ENCODE assay signal across 22 cellular contexts in the genomic region with DNA sequence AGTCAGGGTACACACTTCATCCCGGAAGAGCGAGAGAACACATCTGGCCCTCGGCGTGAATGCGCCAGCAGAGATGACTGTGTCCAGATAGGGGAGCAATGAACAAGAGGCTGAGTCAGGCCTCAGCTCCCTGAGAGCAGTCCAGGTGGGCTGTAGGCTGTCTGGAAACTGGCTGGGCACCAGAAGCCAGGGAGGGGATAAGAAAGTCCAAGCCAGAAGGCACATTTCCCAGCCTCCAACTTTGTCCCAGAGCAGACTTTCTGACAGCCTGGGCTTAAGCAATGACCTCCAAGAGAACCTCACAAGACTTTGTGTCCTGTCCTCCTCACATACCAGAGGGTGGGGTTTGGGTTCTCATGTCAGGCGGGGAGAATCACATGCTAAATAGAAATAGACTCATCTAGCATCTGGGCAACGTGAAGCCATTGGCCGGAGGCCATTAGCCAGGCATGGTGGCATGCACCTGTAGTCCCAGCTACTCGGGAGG.
DNase-seq lines count a peak whose midpoint lies in the region; ATAC-seq and TF ChIP-seq lines count a peak whose summit lies in the region.
"Had no signal": no experiment of that assay in that cellular context is flagged by ENCODE, and none has a peak within 500 bp of the region (broad histone marks: within the 10 kb centered on the region; RNA-seq: fewer than 3 reads in every experiment).

No MANE protein-coding gene starts in this region.

- no peaks in the 10 kb centered on the region for H3K27me3 Mint-ChIP-seq in activated CD8-positive, alpha-beta memory T cell treated with anti-CD3 and anti-CD28 coated beads, Interleukin-2, amount 10 ng/mL, durations not matched to agents 7 days and 5 days
- H3K27me3 Mint-ChIP-seq: activated naive CD8-positive, alpha-beta T cell treated with anti-CD3 and anti-CD28 coated beads, Interleukin-2, amount 50 U/mL, for 24 hours; T-cell had no signal

- in situ Hi-C loops in astrocyte of the spinal cord (cut with HindIII; ENCODE audit: low sequenced_read_pairs), result no loop called here

- H3K9me3 ChIP-seq in heart left ventricle, result peaks cover 0 to 7% (median 0%) of the 10 kb centered on the region in 12 donors
- no peaks in the 10 kb centered on the region for H3K9me3 ChIP-seq in parathyroid adenoma (ENCODE audit: control insufficient read depth, low read length)
- H3K9me3 ChIP-seq in adrenal gland (replicated peaks in 1 of 3), result no peaks in the 10 kb centered on the region
- H3K9me3 ChIP-seq: ovary, vagina had no signal

- H3K4me3 ChIP-seq in astrocyte of the spinal cord (ENCODE audit: low read depth, low read length) (no peak overlapping the region), heart left ventricle (no peak overlapping the region), parathyroid adenoma (ENCODE audit: low read depth, low read length) (no peak overlapping the region), adrenal gland (no peak overlapping the region)
- H3K4me3 ChIP-seq: ovary, vagina had no signal

- ATAC-seq in heart left ventricle, result peak; percentile 56 to 89 (median 79)
- no peak for ATAC-seq in activated CD8-positive, alpha-beta memory T cell treated with anti-CD3 and anti-CD28 coated beads, Interleukin-2, amount 10 ng/mL, durations not matched to agents 7 days and 5 days
- ATAC-seq: activated naive CD8-positive, alpha-beta T cell treated with anti-CD3 and anti-CD28 coated beads, Interleukin-2, amount 50 U/mL, for 24 hours; T-cell had no signal

- H3K4me3 Mint-ChIP-seq in activated CD8-positive, alpha-beta memory T cell treated with anti-CD3 and anti-CD28 coated beads, Interleukin-2, amount 10 ng/mL, durations not matched to agents 7 days and 5 days, result no peak overlapping the region
- H3K4me3 Mint-ChIP-seq: activated naive CD8-positive, alpha-beta T cell treated with anti-CD3 and anti-CD28 coated beads, Interleukin-2, amount 50 U/mL, for 24 hours; T-cell had no signal

- H3K27ac Mint-ChIP-seq in activated CD8-positive, alpha-beta memory T cell treated with anti-CD3 and anti-CD28 coated beads, Interleukin-2, amount 10 ng/mL, durations not matched to agents 7 days and 5 days, result no peak overlapping the region
- H3K27ac Mint-ChIP-seq: activated naive CD8-positive, alpha-beta T cell treated with anti-CD3 and anti-CD28 coated beads, Interleukin-2, amount 50 U/mL, for 24 hours; T-cell had no signal

- H3K27me3 ChIP-seq in heart left ventricle (no peaks in the 10 kb centered on the region), parathyroid adenoma (ENCODE audit: control insufficient read depth, insufficient read depth, low read length) (no peaks in the 10 kb centered on the region), adrenal gland (no peaks in the 10 kb centered on the region)
- H3K27me3 ChIP-seq: ovary, vagina had no signal

- H3K36me3 Mint-ChIP-seq in activated CD8-positive, alpha-beta memory T cell treated with anti-CD3 and anti-CD28 coated beads, Interleukin-2, amount 10 ng/mL, durations not matched to agents 7 days and 5 days, result no peaks in the 10 kb centered on the region
- H3K36me3 Mint-ChIP-seq: T-cell had no signal

- H3K9ac ChIP-seq in parathyroid adenoma, result no peak overlapping the region
- H3K9ac ChIP-seq: KMS-11 had no signal

- H3K4me1 Mint-ChIP-seq in activated CD8-positive, alpha-beta memory T cell treated with anti-CD3 and anti-CD28 coated beads, Interleukin-2, amount 10 ng/mL, durations not matched to agents 7 days and 5 days, result no peaks in the 10 kb centered on the region

- H3K4me2 ChIP-seq in parathyroid adenoma (ENCODE audit: low read length), result no peak overlapping the region
- H3K4me2 ChIP-seq: KMS-11 had no signal

- TF ChIP-seq CTCF in astrocyte of the spinal cord (IDR thresholded peaks at IDR 0.05; ENCODE audit: low read depth, low read length), result no peak
- TF ChIP-seq CTCF in heart left ventricle (IDR thresholded peaks at IDR 0.05), result no peak
- no peak for TF ChIP-seq CTCF in parathyroid adenoma (IDR thresholded peaks at IDR 0.05)
- no peak for TF ChIP-seq CTCF in adrenal gland (IDR thresholded peaks at IDR 0.05)

- TF ChIP-seq POLR2A in heart left ventricle (IDR thresholded peaks at IDR 0.05) (no peak), adrenal gland (IDR thresholded peaks at IDR 0.05) (no peak)

- H2AFZ ChIP-seq in parathyroid adenoma, result peak overlapping the region; percentile 15

- H3K4me1 ChIP-seq in heart left ventricle (peaks cover 0 to 14% (median 2%) of the 10 kb centered on the region in 12 donors), parathyroid adenoma (no peaks in the 10 kb centered on the region), adrenal gland (replicated peaks in 1 of 2) (no peaks in the 10 kb centered on the region)
- H3K4me1 ChIP-seq: vagina had no signal

- DNase-seq in EH (ENCODE audit: low read depth), result peak; percentile 70
- DNase-seq in astrocyte of the spinal cord (ENCODE audit: low read depth, low spot score), result peak; percentile 63
- peak in 2 of 5 donors; percentile 51 to 70 for DNase-seq in heart left ventricle
- DNase-seq in SKM-1 (lab: John Stamatoyannopoulos, UW; ENCODE audit: unreplicated experiment), result no peak
- DNase-seq in 8988T, result no peak
- no peak for DNase-seq in activated CD8-positive, alpha-beta memory T cell treated with anti-CD3 and anti-CD28 coated beads, Interleukin-2, amount 10 ng/mL, durations not matched to agents 7 days and 5 days
- DNase-seq in adrenal gland, result no peak
- DNase-seq: ACHN; activated CD4-positive, alpha-beta T cell treated with anti-CD3 and anti-CD28 coated beads for 48 hours; activated naive CD8-positive, alpha-beta T cell treated with anti-CD3 and anti-CD28 coated beads, Interleukin-2, amount 50 U/mL, for 24 hours; central memory CD4-positive, alpha-beta T cell; DMS53; effector CD4-positive, alpha-beta T cell; NCI-H1092; NCI-H2081; ovary; substantia nigra; T-cell had no signal

- H3K27ac ChIP-seq in heart left ventricle (peak overlapping the region in 3 of 12 donors; percentile 13 to 39 (median 16)), parathyroid adenoma (no peak overlapping the region), adrenal gland (no peak overlapping the region)
- H3K27ac ChIP-seq: KMS-11, ovary, RWPE1, vagina had no signal

- no peaks in the 10 kb centered on the region for H3K79me2 ChIP-seq in parathyroid adenoma

- CTCF ChIA-PET in activated CD8-positive, alpha-beta memory T cell treated with anti-CD3 and anti-CD28 coated beads, Interleukin-2, amount 10 ng/mL, durations not matched to agents 7 days and 5 days (lab: Charles Lee), result interaction anchor here (1.3 kb wide), 1 partner anchor 26 kb away, joined by 3 read pairs; no protein-coding TSS in a partner anchor

- WGBS in heart left ventricle, 4 donors, result 70 to 84% (median 74%) methylated on average over 9 of the region's 9 CpGs
- WGBS in adrenal gland, 4 donors, result 81 to 95% (median 90%) methylated on average over 7 to 9 of the region's 9 CpGs

- H3K36me3 ChIP-seq in heart left ventricle (no peaks in the 10 kb centered on the region), parathyroid adenoma (ENCODE audit: control insufficient read depth, insufficient read depth, low read length) (no peaks in the 10 kb centered on the region), adrenal gland (replicated peaks in 1 of 2) (no peaks in the 10 kb centered on the region)
- H3K36me3 ChIP-seq: ovary, vagina had no signal

- H3K9me3 Mint-ChIP-seq in activated CD8-positive, alpha-beta memory T cell treated with anti-CD3 and anti-CD28 coated beads, Interleukin-2, amount 10 ng/mL, durations not matched to agents 7 days and 5 days (ENCODE audit: low read depth), result no peaks in the 10 kb centered on the region
- H3K9me3 Mint-ChIP-seq: activated naive CD8-positive, alpha-beta T cell treated with anti-CD3 and anti-CD28 coated beads, Interleukin-2, amount 50 U/mL, for 24 hours; T-cell had no signal

- intact Hi-C loops in heart left ventricle (cut with DNase I) (loop anchor here in 3 of 10 donors (2.0 to 10.0 kb wide), 8 partner anchors 36 to 1017 kb away; partner anchors contain the start of gene ZEB1 (in 1 of the 3)), adrenal gland (cut with DNase I) (loop anchor here in 1 of 2 donors (10.0 kb wide), 1 partner anchor 67 kb away; no protein-coding TSS in a partner anchor)

Comparison
In these comparisons a context has a peak if more than half of its experiments do, and no peak if none do; other contexts are left out.
1. DNase-seq: peak in EH (single experiment) and astrocyte of the spinal cord (single experiment); none in SKM-1 (single experiment), 8988T (single experiment), activated CD8-positive, alpha-beta memory T cell treated with anti-CD3 and anti-CD28 coated beads, Interleukin-2, amount 10 ng/mL, durations not matched to agents 7 days and 5 days (single experiment) and adrenal gland (0 of 7).